In the genomic region with DNA sequence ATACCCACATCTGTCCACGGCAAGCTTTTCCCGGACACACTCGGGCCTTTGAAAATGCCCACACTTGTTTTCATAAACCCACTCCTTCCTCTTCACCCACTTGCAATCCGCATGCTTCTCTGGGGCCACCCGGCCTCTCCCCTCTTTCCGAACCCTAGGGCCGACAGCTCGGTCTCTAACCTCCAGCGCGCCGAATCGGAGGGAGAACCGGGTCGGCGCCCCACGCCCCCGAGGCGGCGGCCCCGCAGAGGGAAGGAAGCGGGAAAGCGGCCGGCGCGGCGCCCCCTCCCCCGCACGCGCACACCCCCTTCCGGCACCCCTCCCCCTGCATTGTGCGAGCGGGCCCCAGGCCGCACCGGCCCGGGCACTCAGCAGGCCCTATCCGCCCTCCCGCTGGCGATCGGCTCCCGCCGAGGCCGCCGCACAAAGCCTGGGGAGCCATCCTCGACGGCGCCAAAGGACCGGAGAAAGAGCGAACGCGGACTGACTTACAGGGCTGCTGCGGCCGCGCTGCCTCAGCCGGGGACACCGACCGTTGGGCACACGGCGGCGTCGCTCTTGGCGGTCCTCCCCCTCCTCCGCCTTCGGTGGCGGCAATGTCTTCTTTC, we compare ENCODE assay signal across 8 cellular contexts. TPM values are rescaled to one million over a fixed set of nuclear protein-coding genes. Genes with fewer than 3 reads are reported as not detected.
DNase-seq lines count a peak whose midpoint lies in the region; ATAC-seq and FAIRE-seq lines count a peak whose summit lies in the region.

No MANE protein-coding gene starts in this region.

- 1% methylated on average over 53 to 64 of the region's 64 CpGs for WGBS in esophagus, 2 donors

- peak; percentile 21 for ATAC-seq in HG02973 (IDR thresholded peaks at IDR 0.05; ENCODE audit: unreplicated experiment)
- peak; percentile 21 to 24 for ATAC-seq in naive B cell (ENCODE audit: low read depth in 2 of 2)
- ATAC-seq in stimulated activated naive B cell treated with anti-CD40 and anti-IgM and Interleukin-4, amounts not matched to agents 10 μg/mL and 1 μg/mL and 100 μg/mL, for 72 hours (replicated peaks), result peak; percentile 34 to 43

- peaks cover 0 to 3% of the 10 kb centered on the region in 2 donors for H3K4me1 ChIP-seq in esophagus (ENCODE audit: control insufficient read depth in 2 of 2, insufficient read depth in 2 of 2, low read length in 1 of 2)

- no peaks in the 10 kb centered on the region for H3K27me3 Mint-ChIP-seq in naive B cell
- no peaks in the 10 kb centered on the region for H3K27me3 Mint-ChIP-seq in stimulated activated naive B cell treated with anti-CD40 and anti-IgM and Interleukin-4, amounts not matched to agents 10 μg/mL and 1 μg/mL and 100 μg/mL, for 72 hours

- peak overlapping the region in 5 of 6 donors; percentile 69 to 96 (median 95) for H3K27ac Mint-ChIP-seq in naive B cell
- H3K27ac Mint-ChIP-seq in stimulated activated naive B cell treated with anti-CD40 and anti-IgM and Interleukin-4, amounts not matched to agents 10 μg/mL and 1 μg/mL and 100 μg/mL, for 72 hours, result peak overlapping the region; percentile 93

- DNase-seq in A172 (ENCODE audit: low spot score) (peak; percentile 37), GM18507 (ENCODE audit: extremely low spot score, insufficient read length, low read depth) (peak; percentile 18), NCI-H69 (lab: John Stamatoyannopoulos, UW) (peak; percentile 84), activated T-cell treated with anti-CD3 and anti-CD28 coated beads for 1 hour (ENCODE audit: low read depth) (peak; percentile 41), naive B cell (peak; percentile 70)
- DNase-seq in stimulated activated naive B cell treated with anti-CD40 and anti-IgM and Interleukin-4, amounts not matched to agents 10 μg/mL and 1 μg/mL and 100 μg/mL, for 72 hours, result peak; percentile 35

- peak overlapping the region; percentile 91 to 97 for H3K4me3 ChIP-seq in esophagus (ENCODE audit: low read depth in 1 of 2, low read length in 2 of 2)

- H3K4me1 Mint-ChIP-seq in naive B cell, result peaks cover 27 to 45% (median 38%) of the 10 kb centered on the region in 3 donors
- H3K4me1 Mint-ChIP-seq in stimulated activated naive B cell treated with anti-CD40 and anti-IgM and Interleukin-4, amounts not matched to agents 10 μg/mL and 1 μg/mL and 100 μg/mL, for 72 hours, result peaks cover 19 to 36% of the 10 kb centered on the region in 2 donors

- no peaks in the 10 kb centered on the region for H3K27me3 ChIP-seq in esophagus (ENCODE audit: control insufficient read depth in 1 of 2, insufficient read depth in 2 of 2, low read length in 2 of 2)

- FAIRE-seq in GM18507 (lab: Jason Lieb, UNC), result no peak

- H3K9me3 ChIP-seq in esophagus (ENCODE audit: control insufficient read depth in 2 of 2, insufficient read depth in 1 of 2, low read depth in 1 of 2, low read length in 1 of 2), result no peaks in the 10 kb centered on the region

- peak overlapping the region in 4 of 8 donors; percentile 94 to 97 (median 95) for H3K4me3 Mint-ChIP-seq in naive B cell
- H3K4me3 Mint-ChIP-seq in stimulated activated naive B cell treated with anti-CD40 and anti-IgM and Interleukin-4, amounts not matched to agents 10 μg/mL and 1 μg/mL and 100 μg/mL, for 72 hours, result no peak overlapping the region

- no peaks in the 10 kb centered on the region for H3K36me3 Mint-ChIP-seq in naive B cell
- peaks cover 13 to 23% of the 10 kb centered on the region in 2 donors for H3K36me3 Mint-ChIP-seq in stimulated activated naive B cell treated with anti-CD40 and anti-IgM and Interleukin-4, amounts not matched to agents 10 μg/mL and 1 μg/mL and 100 μg/mL, for 72 hours

- H3K9me3 Mint-ChIP-seq in naive B cell, result no peaks in the 10 kb centered on the region
- no peaks in the 10 kb centered on the region for H3K9me3 Mint-ChIP-seq in stimulated activated naive B cell treated with anti-CD40 and anti-IgM and Interleukin-4, amounts not matched to agents 10 μg/mL and 1 μg/mL and 100 μg/mL, for 72 hours

- H3K27ac ChIP-seq in esophagus (ENCODE audit: low read depth in 2 of 2, low read length in 1 of 2), result peak overlapping the region; percentile 96 to 99

- H3K36me3 ChIP-seq in esophagus (ENCODE audit: control insufficient read depth in 2 of 2, insufficient read depth in 2 of 2, low read length in 1 of 2), result no peaks in the 10 kb centered on the region

RNA-seq across cellular contexts. Expression of gene PUM2, which starts 0.4 kb away (rescaled TPM):
- 19.4 and 19.7 TPM in 2 replicates for total RNA-seq in A172 (2014; rRNA removed; shearing (Covaris generic))
- polyA plus RNA-seq in esophagus, result 10 to 100 TPM; 19.6 to 23.3 TPM
- 10 to 100 TPM; 11.5 to 18.5 (median 16.2) TPM for polyA plus RNA-seq in naive B cell (ENCODE audit: low read depth in 6 of 6)

Comparison
In these comparisons a context has a peak if more than half of its experiments do, and no peak if none do; other contexts are left out.
1. Peak in every context shown above with its lines: DNase-seq, ATAC-seq, H3K4me3 ChIP-seq and H3K27ac ChIP-seq.
2. DNase-seq: peak in every context shown above with its lines; median percentile 84 in NCI-H69; 70 in naive B cell; 41 in activated T-cell treated with anti-CD3 and anti-CD28 coated beads for 1 hour; 37 in A172; 35 in stimulated activated naive B cell treated with anti-CD40 and anti-IgM and Interleukin-4, amounts not matched to agents 10 μg/mL and 1 μg/mL and 100 μg/mL, for 72 hours; 18 in GM18507.